In the genomic region with DNA sequence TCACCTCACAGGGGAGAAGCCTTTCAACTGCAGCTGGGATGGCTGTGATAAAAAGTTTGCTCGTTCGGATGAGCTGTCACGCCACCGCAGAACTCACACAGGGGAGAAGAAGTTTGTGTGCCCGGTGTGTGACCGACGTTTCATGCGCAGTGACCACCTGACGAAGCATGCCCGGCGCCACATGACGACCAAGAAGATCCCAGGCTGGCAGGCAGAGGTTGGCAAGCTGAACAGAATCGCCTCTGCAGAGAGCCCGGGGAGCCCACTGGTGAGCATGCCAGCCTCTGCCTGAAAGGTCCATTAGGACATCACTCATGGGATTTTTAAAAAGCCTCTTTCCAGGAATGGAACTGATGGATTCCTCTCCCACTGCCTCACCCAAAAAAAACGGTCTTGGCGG, we compare ENCODE assay signal across 1 cellular context.
TF ChIP-seq lines count a peak whose summit lies in the region.

No MANE protein-coding gene starts in this region.

TF ChIP-seq in H1, 55 proteins besides CTCF, POLR2A, EP300 and RAD21:
- no peak for TF ChIP-seq EZH2 (IDR thresholded peaks at IDR 0.05; ENCODE audit: low read depth, low read length, severe bottlenecking)
- no peak for TF ChIP-seq ASH2L (IDR thresholded peaks at IDR 0.05; ENCODE audit: low read length)
- TF ChIP-seq TEAD4 (IDR thresholded peaks at IDR 0.05; ENCODE audit: low read depth, low read length) = no peak
- no peak for TF ChIP-seq JUN (IDR thresholded peaks at IDR 0.05; ENCODE audit: low read depth, low read length)
- TF ChIP-seq JUND (IDR thresholded peaks at IDR 0.05; ENCODE audit: low read length) = no peak
- TF ChIP-seq RXRA (IDR thresholded peaks at IDR 0.05; ENCODE audit: insufficient read depth, low read depth, low read length) = no peak
- no peak for TF ChIP-seq CHD1 (IDR thresholded peaks at IDR 0.05; ENCODE audit: low read depth, low read length)
- TF ChIP-seq HDAC2 (IDR thresholded peaks at IDR 0.05; ENCODE audit: borderline replicate concordance in 1 of 2, low read depth in 2 of 2, low read length in 2 of 2) = no peak
